Comparison of ENCODE assay signal across 28 cellular contexts in the genomic region with DNA sequence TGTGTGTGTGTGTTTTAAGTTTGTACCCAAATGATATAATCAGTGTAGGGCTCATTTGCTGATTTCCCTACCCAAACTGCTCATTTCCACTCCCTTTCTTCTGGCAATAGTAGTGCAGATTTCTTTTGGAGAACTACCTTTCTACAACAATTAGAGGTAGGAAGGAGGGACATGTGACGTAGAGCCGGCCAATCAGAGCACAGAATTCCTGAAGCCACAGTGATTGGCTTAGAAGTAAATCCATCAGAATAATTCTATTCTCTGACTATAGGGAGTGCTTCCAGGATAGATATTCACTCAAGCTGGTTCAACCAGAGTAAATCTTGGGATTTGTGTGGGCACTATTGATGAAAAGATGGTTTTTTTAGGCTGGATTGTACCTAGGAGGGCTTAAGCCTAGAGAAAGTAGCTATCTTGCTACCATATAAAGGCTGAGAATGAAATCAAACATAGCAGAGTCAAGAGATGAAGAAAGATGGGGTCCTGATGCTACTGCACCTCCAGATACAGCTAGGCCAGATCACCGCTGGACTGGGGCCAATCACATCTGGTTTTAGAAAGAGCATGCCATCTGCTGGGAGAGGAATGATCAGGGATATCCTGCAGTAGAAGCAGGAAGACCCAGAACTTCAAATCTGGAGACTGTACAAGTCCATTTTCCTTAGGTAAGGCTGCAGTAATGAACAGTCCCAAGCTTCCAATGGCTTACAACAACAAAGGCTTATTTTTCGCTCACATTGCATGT. TPM values are rescaled to one million over a fixed set of nuclear protein-coding genes. Genes with fewer than 3 reads are reported as not detected.
DNase-seq lines count a peak whose midpoint lies in the region; ATAC-seq and TF ChIP-seq lines count a peak whose summit lies in the region.
"Had no signal": no experiment of that assay in that cellular context is flagged by ENCODE, and none has a peak within 500 bp of the region (broad histone marks: within the 10 kb centered on the region; RNA-seq: fewer than 3 reads in every experiment).

No MANE protein-coding gene starts in this region.

- H3K36me3 Mint-ChIP-seq in endodermal cell (ENCODE audit: low read depth) = no peaks in the 10 kb centered on the region
- H3K36me3 Mint-ChIP-seq in MCF 10A (ENCODE audit: insufficient read depth, unreplicated experiment) = no peaks in the 10 kb centered on the region
- H3K36me3 Mint-ChIP-seq: activated CD4-positive, alpha-beta memory T cell treated with anti-CD3 and anti-CD28 coated beads for 36 hours; stimulated activated naive B cell treated with anti-CD40 and anti-IgM and Interleukin-4, amounts not matched to agents 10 μg/mL and 1 μg/mL and 100 μg/mL, for 72 hours had no signal

- H2BK120ac ChIP-seq in neuronal stem cell (ENCODE audit: low read depth, low read length) = no peak overlapping the region

- H3K9me3 ChIP-seq in endodermal cell (ENCODE audit: control insufficient read depth, low read length) (no peaks in the 10 kb centered on the region), neuronal stem cell (replicated peaks in 1 of 2; ENCODE audit: control insufficient read depth in 2 of 2, insufficient read depth in 1 of 2, low read depth in 1 of 2, low read length in 2 of 2) (peaks cover 0 to 3% of the 10 kb centered on the region in 2 donors)
- H3K9me3 ChIP-seq: adrenal gland, body of pancreas, mucosa of descending colon, sigmoid colon, vagina had no signal

- no peaks in the 10 kb centered on the region for H3K9me3 Mint-ChIP-seq in endodermal cell
- no peaks in the 10 kb centered on the region for H3K9me3 Mint-ChIP-seq in MCF 10A (ENCODE audit: unreplicated experiment)
- H3K9me3 Mint-ChIP-seq: activated CD4-positive, alpha-beta memory T cell treated with anti-CD3 and anti-CD28 coated beads for 36 hours; activated naive CD4-positive, alpha-beta T cell treated with anti-CD3 and anti-CD28 coated beads for 36 hours; activated T-helper 1 cell treated with anti-CD3 and anti-CD28 coated beads, Interleukin-12 subunit alpha, Interleukin-12 subunit beta, Interleukin-2, Interleukin-4 antibody, amounts not matched to agents 30 ng/mL and 10 ng/mL and 1 ng/mL, durations not matched to agents 14 hours and 24 hours and 36 hours; stimulated activated naive B cell treated with anti-CD40 and anti-IgM and Interleukin-4, amounts not matched to agents 10 μg/mL and 1 μg/mL and 100 μg/mL, for 72 hours; T-helper 1 cell treated with Interleukin-12 subunit alpha and Interleukin-12 subunit beta and Interleukin-4 antibody, amounts not matched to agents 30 μg/mL and 1 μg/mL, for 36 hours had no signal

- H3K4me1 Mint-ChIP-seq in endodermal cell (peaks cover 2% of the 10 kb centered on the region), MCF 10A (ENCODE audit: insufficient read depth, unreplicated experiment) (no peaks in the 10 kb centered on the region)
- H3K4me1 Mint-ChIP-seq: stimulated activated naive B cell treated with anti-CD40 and anti-IgM and Interleukin-4, amounts not matched to agents 10 μg/mL and 1 μg/mL and 100 μg/mL, for 72 hours had no signal

- H3K27me3 Mint-ChIP-seq in endodermal cell (ENCODE audit: insufficient read depth) = peaks cover 3% of the 10 kb centered on the region
- no peaks in the 10 kb centered on the region for H3K27me3 Mint-ChIP-seq in MCF 10A (ENCODE audit: insufficient read depth, unreplicated experiment)

- H3K9ac ChIP-seq in endodermal cell (ENCODE audit: extremely low read depth, low read length, poor library complexity, severe bottlenecking) = no peak overlapping the region
- H3K9ac ChIP-seq in neuronal stem cell (ENCODE audit: low read depth, low read length, poor library complexity) = no peak overlapping the region

- H4K8ac ChIP-seq in neuronal stem cell (ENCODE audit: low read depth, low read length) = no peak overlapping the region

- no peak overlapping the region for H2AFZ ChIP-seq in neuronal stem cell (ENCODE audit: low read length)

- no peak overlapping the region for H2BK15ac ChIP-seq in neuronal stem cell (ENCODE audit: low read length)

- H3K4me3 ChIP-seq in AG10803 (ENCODE audit: low read length) (no peak overlapping the region), endodermal cell (ENCODE audit: low read length) (no peak overlapping the region), neuronal stem cell (ENCODE audit: low read length in 2 of 2) (no peak overlapping the region), lower leg skin (ENCODE audit: low read depth, poor library complexity, severe bottlenecking) (no peak overlapping the region)
- H3K4me3 ChIP-seq: adrenal gland, body of pancreas, lung, mucosa of descending colon, sigmoid colon, vagina had no signal

- no peak for TF ChIP-seq POLR2A in lower leg skin (IDR thresholded peaks at IDR 0.05)

- no TSS peak for BruUV-seq in MCF 10A (replicated peaks; lab: Mats Ljungman, UMichigan)

- intact Hi-C loops in MCF 10A (cut with micrococcal nuclease) = no loop called here
- intact Hi-C loops in lower leg skin (cut with DNase I; ENCODE audit: low total_unique reads) = no loop called here

- H2BK5ac ChIP-seq in neuronal stem cell (ENCODE audit: low read length) = no peak overlapping the region

- POLR2A ChIA-PET in HEK293T (lab: Yijun Ruan, JAX) = no interaction called here
- POLR2A ChIA-PET in MCF 10A (lab: Yijun Ruan, JAX) = no interaction called here

- H3K36me3 ChIP-seq in endodermal cell (ENCODE audit: control insufficient read depth, insufficient read depth, low read length) (no peaks in the 10 kb centered on the region), neuronal stem cell (replicated peaks in 1 of 2; ENCODE audit: control insufficient read depth in 2 of 2, insufficient read depth in 2 of 2, low read length in 2 of 2) (no peaks in the 10 kb centered on the region)
- H3K36me3 ChIP-seq: adrenal gland, sigmoid colon, vagina had no signal

- H3K27me3 ChIP-seq in endodermal cell (ENCODE audit: control insufficient read depth, insufficient read depth, low read length, poor library complexity, severe bottlenecking) (no peaks in the 10 kb centered on the region), neuronal stem cell (ENCODE audit: control insufficient read depth in 3 of 3, insufficient read depth in 3 of 3, low read depth in 1 of 3, low read length in 3 of 3) (no peaks in the 10 kb centered on the region)
- H3K27me3 ChIP-seq: body of pancreas, sigmoid colon, vagina had no signal

- H2AK5ac ChIP-seq in neuronal stem cell (ENCODE audit: low read depth, low read length) = peak overlapping the region; percentile 43

- DNase-seq in AG10803 (ENCODE audit: low read depth) (peak; percentile 61), HEK293T (ENCODE audit: extremely low spot score) (no peak), endodermal cell (peak; percentile 45), neuronal stem cell (ENCODE audit: low spot score) (no peak), MCF 10A (ENCODE audit: unreplicated experiment) (no peak), H4 (ENCODE audit: low spot score) (no peak), lower leg skin (ENCODE audit: low spot score in 2 of 2) (no peak)
- DNase-seq: activated CD4-positive, alpha-beta memory T cell treated with anti-CD3 and anti-CD28 coated beads for 36 hours; activated CD8-positive, alpha-beta memory T cell treated with anti-CD3 and anti-CD28 coated beads, Interleukin-2, amount 50 U/mL, for 4 hours; activated naive CD4-positive, alpha-beta T cell treated with anti-CD3 and anti-CD28 coated beads for 36 hours; adrenal gland; body of pancreas; GOT3; KBM-7; MM.1S; mucosa of descending colon; NCI-H1417; NCI-H2029 treated with DMSO at 0.1 percent for 48 hours; NCI-H226; sigmoid colon; stimulated activated naive B cell treated with anti-CD40 and anti-IgM and Interleukin-4, amounts not matched to agents 10 μg/mL and 1 μg/mL and 100 μg/mL, for 72 hours had no signal

- H3K4ac ChIP-seq in neuronal stem cell (ENCODE audit: low read length) = no peak overlapping the region

- H3K27ac Mint-ChIP-seq in endodermal cell = no peak overlapping the region
- no peak overlapping the region for H3K27ac Mint-ChIP-seq in MCF 10A (ENCODE audit: low read depth, unreplicated experiment)
- H3K27ac Mint-ChIP-seq: activated CD4-positive, alpha-beta memory T cell treated with anti-CD3 and anti-CD28 coated beads for 36 hours; activated naive CD4-positive, alpha-beta T cell treated with anti-CD3 and anti-CD28 coated beads for 36 hours; activated T-helper 1 cell treated with anti-CD3 and anti-CD28 coated beads, Interleukin-12 subunit alpha, Interleukin-12 subunit beta, Interleukin-2, Interleukin-4 antibody, amounts not matched to agents 30 ng/mL and 10 ng/mL and 1 ng/mL, durations not matched to agents 14 hours and 24 hours and 36 hours; stimulated activated naive B cell treated with anti-CD40 and anti-IgM and Interleukin-4, amounts not matched to agents 10 μg/mL and 1 μg/mL and 100 μg/mL, for 72 hours; T-helper 1 cell treated with Interleukin-12 subunit alpha and Interleukin-12 subunit beta and Interleukin-4 antibody, amounts not matched to agents 30 μg/mL and 1 μg/mL, for 36 hours had no signal

- no peaks in the 10 kb centered on the region for H3K79me1 ChIP-seq in neuronal stem cell (ENCODE audit: low read depth, low read length)

- no peak for ATAC-seq in GM21717 (IDR thresholded peaks at IDR 0.05; ENCODE audit: unreplicated experiment)
- ATAC-seq: activated CD4-positive, CD25-positive, alpha-beta regulatory T cell treated with anti-CD3 and anti-CD28 coated beads, Interleukin-2, amount 50 U/mL, for 24 hours; body of pancreas; mucosa of descending colon; stimulated activated naive B cell treated with anti-CD40 and anti-IgM and Interleukin-4, amounts not matched to agents 10 μg/mL and 1 μg/mL and 100 μg/mL, for 72 hours had no signal

- no peak overlapping the region for H3K23ac ChIP-seq in neuronal stem cell (ENCODE audit: low read depth, low read length, poor library complexity)

- H3K4me2 ChIP-seq in neuronal stem cell (ENCODE audit: insufficient read depth, low read length, poor library complexity, severe bottlenecking) = no peak overlapping the region

- H2BK12ac ChIP-seq in neuronal stem cell (ENCODE audit: low read length) = no peak overlapping the region

- H3K4me3 Mint-ChIP-seq in endodermal cell (no peak overlapping the region), MCF 10A (ENCODE audit: unreplicated experiment) (no peak overlapping the region)
- H3K4me3 Mint-ChIP-seq: activated CD4-positive, alpha-beta memory T cell treated with anti-CD3 and anti-CD28 coated beads for 36 hours; activated naive CD4-positive, alpha-beta T cell treated with anti-CD3 and anti-CD28 coated beads for 36 hours; activated T-helper 1 cell treated with anti-CD3 and anti-CD28 coated beads, Interleukin-12 subunit alpha, Interleukin-12 subunit beta, Interleukin-2, Interleukin-4 antibody, amounts not matched to agents 30 ng/mL and 10 ng/mL and 1 ng/mL, durations not matched to agents 14 hours and 24 hours and 36 hours; stimulated activated naive B cell treated with anti-CD40 and anti-IgM and Interleukin-4, amounts not matched to agents 10 μg/mL and 1 μg/mL and 100 μg/mL, for 72 hours; T-helper 1 cell treated with Interleukin-12 subunit alpha and Interleukin-12 subunit beta and Interleukin-4 antibody, amounts not matched to agents 30 μg/mL and 1 μg/mL, for 36 hours had no signal

- CTCF ChIA-PET in HEK293T (lab: Yijun Ruan, JAX) = no interaction called here
- CTCF ChIA-PET in MCF 10A (lab: Yijun Ruan, JAX) = interaction anchor here (0.5 kb wide), 1 partner anchor 34 kb away, joined by 3 read pairs; no protein-coding TSS in a partner anchor

- H3K18ac ChIP-seq in neuronal stem cell (ENCODE audit: low read length) = no peak overlapping the region

- no peak overlapping the region for H3K27ac ChIP-seq in endodermal cell (ENCODE audit: low read depth, low read length)
- no peak overlapping the region for H3K27ac ChIP-seq in neuronal stem cell (replicated peaks; ENCODE audit: low read length)
- H3K27ac ChIP-seq: adrenal gland, body of pancreas, RWPE1, sigmoid colon, vagina had no signal

- H3K4me1 ChIP-seq in endodermal cell (ENCODE audit: control insufficient read depth, insufficient read depth, low read length) = no peaks in the 10 kb centered on the region
- H3K4me1 ChIP-seq in neuronal stem cell (ENCODE audit: control insufficient read depth in 2 of 2, insufficient read depth in 1 of 2, low read depth in 1 of 2, low read length in 2 of 2) = peaks cover 21 to 30% of the 10 kb centered on the region in 2 donors

- H3K14ac ChIP-seq in neuronal stem cell (ENCODE audit: low read length) = no peak overlapping the region

- no peak overlapping the region for H4K91ac ChIP-seq in neuronal stem cell (ENCODE audit: low read depth, low read length, poor library complexity)

- TF ChIP-seq CTCF in AG10803 (conservative IDR thresholded peaks at IDR 0.05; ENCODE audit: low read length) (peak; percentile 28), endodermal cell (conservative IDR thresholded peaks at IDR 0.05) (no peak), MCF 10A (IDR thresholded peaks at IDR 0.05; ENCODE audit: unreplicated experiment) (no peak), lower leg skin (IDR thresholded peaks at IDR 0.05) (no peak)

- WGBS in endodermal cell (ENCODE audit: insufficient coverage in 1 of 2, insufficient read length in 1 of 2), 2 experiments = 93 to 100% methylated on average over 1 to 4 of the region's 4 CpGs
- WGBS in neuronal stem cell (ENCODE audit: extremely low coverage in 2 of 2, insufficient read length in 2 of 2, insufficient replicate concordance in 1 of 2), 2 donors = no CpG with 5 or more reads among the region's 4 CpGs
- WGBS in lower leg skin, 2 donors = 83 to 87% methylated on average over 4 of the region's 4 CpGs

RNA-seq across cellular contexts. Expression of a gene that starts 54.1 kb away (rescaled TPM):
- total RNA-seq in endodermal cell (10 to 100 TPM; 14.0 to 16.8 TPM), MCF 10A (2022) (2.6 and 3.4 TPM in 2 replicates), lower leg skin (10 to 100 TPM; 23.9 to 66.1 (median 42.3) TPM)
- polyA plus RNA-seq in endodermal cell (2013, experiment 1 of 2) = 29.7 TPM
- 27.3 TPM for polyA plus RNA-seq in endodermal cell (2013, experiment 2 of 2)
- polyA plus RNA-seq in neuronal stem cell (2013, experiment 1 of 2) = 13.1 TPM
- 13.4 TPM for polyA plus RNA-seq in neuronal stem cell (2013, experiment 2 of 2)
- total RNA-seq in H4 (2014; rRNA removed; shearing (Covaris generic)) = 7.6 and 9.4 TPM in 2 replicates
- total RNA-seq: activated naive CD4-positive, alpha-beta T cell treated with anti-CD3 and anti-CD28 coated beads for 36 hours; activated T-helper 1 cell treated with anti-CD3 and anti-CD28 coated beads, Interleukin-12 subunit alpha, Interleukin-12 subunit beta, Interleukin-2, Interleukin-4 antibody, amounts not matched to agents 30 ng/mL and 10 ng/mL and 1 ng/mL, durations not matched to agents 14 hours and 24 hours and 36 hours had no signal

RNA-seq across cellular contexts. Expression of a gene that starts 55.0 kb away (rescaled TPM):
- total RNA-seq in endodermal cell (10 to 100 TPM; 88.9 to 93.3 TPM), MCF 10A (2022) (101 and 118 TPM in 2 replicates), lower leg skin (10 to 100 TPM; 57.2 to 80.3 (median 73.6) TPM)
- 133 TPM for polyA plus RNA-seq in endodermal cell (2013, experiment 1 of 2)
- polyA plus RNA-seq in endodermal cell (2013, experiment 2 of 2) = 130 TPM
- 122 TPM for polyA plus RNA-seq in neuronal stem cell (2013, experiment 1 of 2)
- 125 TPM for polyA plus RNA-seq in neuronal stem cell (2013, experiment 2 of 2)
- total RNA-seq in H4 (2014; rRNA removed; shearing (Covaris generic)) = 149 and 151 TPM in 2 replicates

Comparison
In these comparisons a context has a peak if more than half of its experiments do, and no peak if none do; other contexts are left out.
1. DNase-seq: peak in AG10803 (single experiment) and endodermal cell (single experiment); none in HEK293T (single experiment), neuronal stem cell (single experiment), MCF 10A (single experiment), H4 (single experiment) and lower leg skin (0 of 2).